ENCODE assay signal across 8 cellular contexts in genomic region chr12:69157023-69157655, GRCh38.
A peak's percentile ranks its signal among the peaks of the same experiment; 100 is the strongest.
DNase-seq lines count a peak whose midpoint lies in the region; ATAC-seq and TF ChIP-seq lines count a peak whose summit lies in the region.

No MANE protein-coding gene starts in this region.

- H3K27ac ChIP-seq in foreskin keratinocyte (no peak overlapping the region), osteoblast (ENCODE audit: low read depth, low read length) (no peak overlapping the region), thyroid gland (no peak overlapping the region)

- peak overlapping the region; percentile 76 for H3K4me2 ChIP-seq in osteoblast (ENCODE audit: insufficient read depth, low read length)

- H3K27me3 ChIP-seq in foreskin keratinocyte (no peaks in the 10 kb centered on the region), osteoblast (ENCODE audit: insufficient read depth, low read length) (peaks cover 1% of the 10 kb centered on the region), thyroid gland (no peaks in the 10 kb centered on the region)

- no peaks in the 10 kb centered on the region for H3K9me3 ChIP-seq in osteoblast (ENCODE audit: low read depth, low read length)
- no peaks in the 10 kb centered on the region for H3K9me3 ChIP-seq in thyroid gland

- peak; percentile 85 for DNase-seq in ELR (ENCODE audit: low read depth)
- peak; percentile 80 for DNase-seq in KG1 (lab: John Stamatoyannopoulos, UW)
- peak; percentile 76 to 79 for DNase-seq in SHP77 (lab: John Stamatoyannopoulos, UW)
- peak; percentile 82 for DNase-seq in activated T-helper 9 cell treated with anti-CD3 and anti-CD28 coated beads, Interleukin-2, amount 50 U/mL, for 16 hours (ENCODE audit: low read depth)
- DNase-seq in foreskin keratinocyte: peak; percentile 28 to 62
- DNase-seq in osteoblast (ENCODE audit: insufficient read length, low spot score, missing footprints): peak; percentile 90
- peak; percentile 79 to 87 for DNase-seq in thyroid gland

- ATAC-seq in GM21786 (IDR thresholded peaks at IDR 0.05; ENCODE audit: unreplicated experiment): peak; percentile 92
- peak; percentile 86 for ATAC-seq in foreskin keratinocyte

- H3K79me2 ChIP-seq in osteoblast (ENCODE audit: insufficient read depth, low read length): no peaks in the 10 kb centered on the region

- H3K4me3 ChIP-seq in osteoblast (ENCODE audit: insufficient read depth, low read length) (peak overlapping the region; percentile 52), thyroid gland (replicated peaks in 1 of 3) (no peak overlapping the region)

- TF ChIP-seq CTCF in foreskin keratinocyte (conservative IDR thresholded peaks at IDR 0.05): peak; percentile 93
- TF ChIP-seq CTCF in osteoblast (IDR thresholded peaks at IDR 0.05; ENCODE audit: extremely low read depth, low read depth, low read length): peak; percentile 99
- peak; percentile 66 to 96 (median 79) for TF ChIP-seq CTCF in thyroid gland (IDR thresholded peaks at IDR 0.05)

- H2AFZ ChIP-seq in osteoblast (ENCODE audit: low read length): peak overlapping the region; percentile 88

- H3K4me1 ChIP-seq in foreskin keratinocyte (no peaks in the 10 kb centered on the region), osteoblast (ENCODE audit: insufficient read depth, low read length) (peaks cover 3% of the 10 kb centered on the region), thyroid gland (peaks cover 0 to 6% of the 10 kb centered on the region in 2 donors)

- H3K36me3 ChIP-seq in osteoblast (ENCODE audit: insufficient read depth, low read length) (no peaks in the 10 kb centered on the region), thyroid gland (no peaks in the 10 kb centered on the region)

- intact Hi-C loops in thyroid gland (cut with DNase I): loop anchor here (10.0 kb wide), 2 partner anchors 98 to 292 kb away; no protein-coding TSS in a partner anchor

- no peaks in the 10 kb centered on the region for H4K20me1 ChIP-seq in osteoblast (ENCODE audit: insufficient read depth, low read length)

- TF ChIP-seq POLR2A in thyroid gland (IDR thresholded peaks at IDR 0.05): no peak

- WGBS in thyroid gland, 2 donors: 15 to 19% methylated on average over 13 of the region's 13 CpGs
